16 cellular contexts compared by ENCODE assay signal in the genomic region with DNA sequence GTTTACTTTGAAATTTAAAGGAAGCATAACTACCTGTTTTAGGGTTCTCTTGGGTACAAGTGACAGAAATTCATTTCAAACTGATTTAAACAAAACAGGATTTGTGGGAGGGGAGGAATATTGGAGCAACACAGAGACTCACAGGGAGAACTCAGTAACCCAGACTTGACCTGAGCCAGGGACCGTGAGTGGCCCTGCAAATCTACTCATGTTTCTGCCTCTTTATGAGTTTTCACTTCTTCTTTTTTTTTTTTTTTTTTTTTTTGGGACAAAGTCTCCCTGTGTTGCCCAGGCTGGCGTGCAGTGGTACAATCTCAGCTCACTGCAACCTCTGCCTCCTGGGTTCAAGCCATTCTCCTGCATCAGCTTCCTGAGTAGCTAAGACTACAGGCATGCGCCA.
DNase-seq lines count a peak whose midpoint lies in the region; ATAC-seq and TF ChIP-seq lines count a peak whose summit lies in the region.
"Had no signal": no experiment of that assay in that cellular context is flagged by ENCODE, and none has a peak within 500 bp of the region (broad histone marks: within the 10 kb centered on the region; RNA-seq: fewer than 3 reads in every experiment).

No MANE protein-coding gene starts in this region.

- DNase-seq in left kidney (ENCODE audit: low read depth, low spot score), result peak; percentile 61
- DNase-seq in breast epithelium (ENCODE audit: low spot score in 2 of 2), result no peak
- DNase-seq in gastrocnemius medialis, result no peak
- DNase-seq in MG63, result no peak
- DNase-seq in middle frontal gyrus (ENCODE audit: extremely low spot score, low spot score), result no peak
- DNase-seq: activated CD4-positive, alpha-beta T cell treated with anti-CD3 and anti-CD28 coated beads, Interleukin-2, amount 10 ng/mL, durations not matched to agents 24 days and 14 days; COR-L47; mesenchymal stem cell; NCI-H1105 treated with DMSO at 0.1 percent for 48 hours; NCI-H2171 treated with DMSO at 0.1 percent for 48 hours; retina had no signal

- no peak overlapping the region for H3K4me3 ChIP-seq in breast epithelium
- H3K4me3 ChIP-seq in gastrocnemius medialis, result no peak overlapping the region
- H3K4me3 ChIP-seq in MG63, result no peak overlapping the region
- H3K4me3 ChIP-seq: K562 had no signal

- H3K36me3 ChIP-seq in breast epithelium (no peaks in the 10 kb centered on the region), gastrocnemius medialis (no peaks in the 10 kb centered on the region), MG63 (no peaks in the 10 kb centered on the region)

- H3K4me1 ChIP-seq in breast epithelium (no peaks in the 10 kb centered on the region), gastrocnemius medialis (no peaks in the 10 kb centered on the region)

- H3K9me3 ChIP-seq in breast epithelium, result no peaks in the 10 kb centered on the region
- H3K9me3 ChIP-seq in gastrocnemius medialis, result no peaks in the 10 kb centered on the region
- no peaks in the 10 kb centered on the region for H3K9me3 ChIP-seq in MG63

- TF ChIP-seq CTCF in breast epithelium (IDR thresholded peaks at IDR 0.05), result no peak
- no peak for TF ChIP-seq CTCF in gastrocnemius medialis (IDR thresholded peaks at IDR 0.05 in 4 of 5, conservative IDR thresholded peaks at IDR 0.05 in 1 of 5)

- H3K27me3 ChIP-seq in breast epithelium (no peaks in the 10 kb centered on the region), gastrocnemius medialis (no peaks in the 10 kb centered on the region), MG63 (no peaks in the 10 kb centered on the region)

- peak; percentile 71 for ATAC-seq in GM18873 (IDR thresholded peaks at IDR 0.05; ENCODE audit: low FRiP score, unreplicated experiment)
- ATAC-seq in GM21786 (IDR thresholded peaks at IDR 0.05; ENCODE audit: unreplicated experiment), result peak; percentile 66
- peak; percentile 58 for ATAC-seq in HG03442 (IDR thresholded peaks at IDR 0.05; ENCODE audit: unreplicated experiment)
- no peak for ATAC-seq in gastrocnemius medialis
- ATAC-seq: K562, Right ventricle myocardium inferior had no signal

- intact Hi-C loops in breast epithelium (cut with DNase I; ENCODE audit: low total_unique reads) (no loop called here), gastrocnemius medialis (cut with DNase I; ENCODE audit: low total_unique reads) (no loop called here)

- in situ Hi-C loops in gastrocnemius medialis (cut with MboI; ENCODE audit: low sequenced_read_pairs in 4 of 4), result no loop called here

- H3K27ac ChIP-seq in breast epithelium, result no peak overlapping the region
- H3K27ac ChIP-seq in gastrocnemius medialis, result no peak overlapping the region

- TF ChIP-seq POLR2A in breast epithelium (IDR thresholded peaks at IDR 0.05), result no peak
- TF ChIP-seq POLR2A in gastrocnemius medialis (IDR thresholded peaks at IDR 0.05), result no peak

Comparison
In these comparisons a context has a peak if more than half of its experiments do, and no peak if none do; other contexts are left out.
1. ATAC-seq: peak in GM18873 (single experiment), GM21786 (single experiment) and HG03442 (single experiment); none in gastrocnemius medialis (0 of 2).